Comparison of ENCODE assay signal across 21 cellular contexts in the genomic region with DNA sequence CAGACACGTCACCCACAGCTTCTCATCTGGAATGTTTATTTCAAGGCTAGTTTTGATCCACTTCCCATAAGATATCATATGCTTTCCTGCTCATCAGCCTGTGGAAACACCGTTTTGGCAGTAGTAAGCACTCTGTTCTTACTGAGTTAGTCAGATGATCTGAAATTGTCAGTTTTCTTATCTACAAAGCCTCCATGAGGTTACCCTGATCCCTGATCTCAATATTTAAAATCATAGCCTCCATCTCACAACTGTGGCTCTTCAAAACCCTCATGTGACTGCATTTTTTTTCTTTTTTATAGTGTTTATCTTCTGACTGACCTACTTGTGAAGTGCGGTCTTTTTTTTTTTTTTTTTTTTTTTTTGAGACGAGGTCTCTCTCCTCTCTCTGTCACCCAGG. TPM values are rescaled to one million over a fixed set of nuclear protein-coding genes. Genes with fewer than 3 reads are reported as not detected.
A peak's percentile ranks its signal among the peaks of the same experiment; 100 is the strongest.
DNase-seq lines count a peak whose midpoint lies in the region; ATAC-seq and TF ChIP-seq lines count a peak whose summit lies in the region.
"Had no signal": no experiment of that assay in that cellular context is flagged by ENCODE, and none has a peak within 500 bp of the region (broad histone marks: within the 10 kb centered on the region; RNA-seq: fewer than 3 reads in every experiment).

No MANE protein-coding gene starts in this region.

- in situ Hi-C loops in transverse colon (cut with MboI; ENCODE audit: low pct_ligation_motif_present in 1 of 4, low pct_unique_long_range_greater_than_20kb in 1 of 4, low sequenced_read_pairs in 3 of 4) = loop anchor here in 1 of 4 donors (25.0 kb wide), 1 partner anchor 137 kb away; no protein-coding TSS in a partner anchor

- no peak overlapping the region for H3K27ac ChIP-seq in CD8-positive, alpha-beta T cell (ENCODE audit: low read depth, low read length)
- H3K27ac ChIP-seq in hepatocyte (peak overlapping the region; percentile 42), osteoblast (ENCODE audit: low read depth, low read length) (no peak overlapping the region), transverse colon (peak overlapping the region in 1 of 4 donors; percentile 51)
- H3K27ac ChIP-seq: A549, C4-2B had no signal

- H4K20me1 ChIP-seq in hepatocyte (ENCODE audit: insufficient read depth, poor library complexity, severe bottlenecking) = no peaks in the 10 kb centered on the region
- no peaks in the 10 kb centered on the region for H4K20me1 ChIP-seq in osteoblast (ENCODE audit: insufficient read depth, low read length)

- H3K27me3 Mint-ChIP-seq in CD8-positive, alpha-beta T cell (ENCODE audit: low read depth) = no peaks in the 10 kb centered on the region

- no peaks in the 10 kb centered on the region for H3K9me3 ChIP-seq in CD8-positive, alpha-beta T cell (ENCODE audit: low read length)
- H3K9me3 ChIP-seq in hepatocyte (ENCODE audit: low read depth) = no peaks in the 10 kb centered on the region
- H3K9me3 ChIP-seq in osteoblast (ENCODE audit: low read depth, low read length) = no peaks in the 10 kb centered on the region
- H3K9me3 ChIP-seq in transverse colon = no peaks in the 10 kb centered on the region
- H3K9me3 ChIP-seq: A549, Peyer's patch had no signal

- no peaks in the 10 kb centered on the region for H3K9me2 ChIP-seq in hepatocyte (replicated peaks; ENCODE audit: insufficient read depth)

- H3K79me2 ChIP-seq in hepatocyte = no peaks in the 10 kb centered on the region
- H3K79me2 ChIP-seq in osteoblast (ENCODE audit: insufficient read depth, low read length) = no peaks in the 10 kb centered on the region

- no peak overlapping the region for H3K4me3 Mint-ChIP-seq in CD8-positive, alpha-beta T cell

- POLR2A ChIA-PET in CD8-positive, alpha-beta T cell (lab: Charles Lee) = interaction anchor here (0.7 kb wide), 1 partner anchor 37 kb away, joined by 3 read pairs; no protein-coding TSS in a partner anchor

- peak; percentile 58 for ATAC-seq in CD8-positive, alpha-beta T cell
- ATAC-seq in GM19351 (IDR thresholded peaks at IDR 0.05; ENCODE audit: unreplicated experiment) = no peak
- ATAC-seq: A549 had no signal

- WGBS in hepatocyte (ENCODE audit: low lambda C conversion rate, missing lambda C conversion rate) = 49% methylated on average over 4 of the region's 4 CpGs
- 24 to 29% methylated on average over 3 to 4 of the region's 4 CpGs for WGBS in transverse colon (ENCODE audit: low coverage in 1 of 2), 2 donors

- DNase-seq in CD8-positive, alpha-beta T cell = no peak
- peak; percentile 75 for DNase-seq in amniotic epithelial cell (ENCODE audit: low read depth)
- DNase-seq in hepatocyte (ENCODE audit: low spot score) = no peak
- DNase-seq in osteoblast (ENCODE audit: insufficient read length, low spot score, missing footprints) = peak; percentile 75
- no peak for DNase-seq in activated T-cell treated with anti-CD3 and anti-CD28 coated beads, Interleukin-2, amount 50 U/mL, for 1 hour
- DNase-seq in transverse colon = no peak
- no peak for DNase-seq in NCI-H2196 (lab: John Stamatoyannopoulos, UW; ENCODE audit: unreplicated experiment)
- DNase-seq: Calu3, DND-41, GDM1, GOT3, KG1, NCI-H1092, NCI-H1694, NCI-H446, NCI-H748 treated with DMSO at 0.1 percent for 48 hours, Peyer's patch, Right ventricle myocardium superior had no signal

- CTCF ChIA-PET in CD8-positive, alpha-beta T cell (lab: Charles Lee) = interaction anchor here (1.1 kb wide), 1 partner anchor 231 kb away, joined by 3 read pairs; no protein-coding TSS in a partner anchor

- H3K36me3 ChIP-seq in CD8-positive, alpha-beta T cell (ENCODE audit: insufficient read depth, low read length) = no peaks in the 10 kb centered on the region
- no peaks in the 10 kb centered on the region for H3K36me3 ChIP-seq in hepatocyte (replicated peaks; ENCODE audit: insufficient read depth, low read depth)
- peaks cover 6% of the 10 kb centered on the region for H3K36me3 ChIP-seq in osteoblast (ENCODE audit: insufficient read depth, low read length)
- H3K36me3 ChIP-seq in transverse colon = no peaks in the 10 kb centered on the region
- H3K36me3 ChIP-seq: Peyer's patch had no signal

- H3K9me3 Mint-ChIP-seq in CD8-positive, alpha-beta T cell = no peaks in the 10 kb centered on the region

- TF ChIP-seq CTCF in CD8-positive, alpha-beta T cell (IDR thresholded peaks at IDR 0.05) = no peak
- TF ChIP-seq CTCF in hepatocyte (IDR thresholded peaks at IDR 0.05; ENCODE audit: poor library complexity) = no peak
- no peak for TF ChIP-seq CTCF in osteoblast (IDR thresholded peaks at IDR 0.05; ENCODE audit: extremely low read depth, low read depth, low read length)
- no peak for TF ChIP-seq CTCF in transverse colon (IDR thresholded peaks at IDR 0.05)

- no peak overlapping the region for H3K4me2 ChIP-seq in hepatocyte
- no peak overlapping the region for H3K4me2 ChIP-seq in osteoblast (ENCODE audit: insufficient read depth, low read length)
- H3K4me2 ChIP-seq: A549 had no signal

- intact Hi-C loops in CD8-positive, alpha-beta T cell (cut with DNase I, micrococcal nuclease) = no loop called here
- intact Hi-C loops in transverse colon (cut with DNase I; ENCODE audit: low total_unique reads) = no loop called here

- no peaks in the 10 kb centered on the region for H3K27me3 ChIP-seq in CD8-positive, alpha-beta T cell (ENCODE audit: insufficient read depth, low read length)
- H3K27me3 ChIP-seq in hepatocyte (no peaks in the 10 kb centered on the region), osteoblast (ENCODE audit: insufficient read depth, low read length) (no peaks in the 10 kb centered on the region), transverse colon (no peaks in the 10 kb centered on the region)
- H3K27me3 ChIP-seq: Peyer's patch had no signal

- H3K27ac Mint-ChIP-seq in CD8-positive, alpha-beta T cell = peak overlapping the region; percentile 1

- no peaks in the 10 kb centered on the region for H3K4me1 ChIP-seq in CD8-positive, alpha-beta T cell (ENCODE audit: insufficient read depth, low read length)
- H3K4me1 ChIP-seq in hepatocyte (ENCODE audit: insufficient read depth) = no peaks in the 10 kb centered on the region
- H3K4me1 ChIP-seq in osteoblast (ENCODE audit: insufficient read depth, low read length) = peaks cover 6% of the 10 kb centered on the region
- peaks cover 0 to 7% (median 1%) of the 10 kb centered on the region in 4 donors for H3K4me1 ChIP-seq in transverse colon
- H3K4me1 ChIP-seq: A549, Peyer's patch had no signal

- H2AFZ ChIP-seq in hepatocyte = no peak overlapping the region
- no peak overlapping the region for H2AFZ ChIP-seq in osteoblast (ENCODE audit: low read length)

- TF ChIP-seq POLR2A in transverse colon (IDR thresholded peaks at IDR 0.05) = no peak

- no peaks in the 10 kb centered on the region for H3K36me3 Mint-ChIP-seq in CD8-positive, alpha-beta T cell

- no peak for TF ChIP-seq EP300 in transverse colon (IDR thresholded peaks at IDR 0.05; ENCODE audit: low read depth)

- H3K4me3 ChIP-seq in CD8-positive, alpha-beta T cell (ENCODE audit: low read depth, low read length) = no peak overlapping the region
- H3K4me3 ChIP-seq in hepatocyte (no peak overlapping the region), osteoblast (ENCODE audit: insufficient read depth, low read length) (no peak overlapping the region), transverse colon (no peak overlapping the region)
- H3K4me3 ChIP-seq: A549, Peyer's patch had no signal

- H3K4me1 Mint-ChIP-seq in CD8-positive, alpha-beta T cell (ENCODE audit: low read depth) = peaks cover 7% of the 10 kb centered on the region

RNA-seq across cellular contexts. Expression of a gene that starts 22.7 kb away (rescaled TPM):
- under 1 TPM; 0.43 to 0.47 TPM for total RNA-seq in CD8-positive, alpha-beta T cell
- total RNA-seq in hepatocyte (3.5 and 4.1 TPM in 2 replicates), osteoblast (30.6 and 31.8 TPM in 2 replicates), transverse colon (10 to 100 TPM in 1 of 4 donors, 1 to 10 TPM in 1, not detected in 2; 4.3 to 19.4 TPM)
- polyA plus RNA-seq in hepatocyte = 2.4 and 3.7 TPM in 2 replicates

RNA-seq across cellular contexts. Expression of a gene that starts 44.0 kb away (rescaled TPM):
- total RNA-seq in CD8-positive, alpha-beta T cell = 10 to 100 TPM; 14.8 to 17.1 TPM
- 52.2 and 54.0 TPM in 2 replicates for total RNA-seq in hepatocyte
- polyA plus RNA-seq in hepatocyte = 51.8 and 64.2 TPM in 2 replicates
- total RNA-seq in osteoblast = 22.7 and 31.8 TPM in 2 replicates
- 10 to 100 TPM in 3 of 4 donors, 1 to 10 TPM in 1; 6.4 to 46.6 (median 28.0) TPM for total RNA-seq in transverse colon

RNA-seq across cellular contexts. Expression of a gene that starts 52.5 kb away (rescaled TPM):
- 1 to 10 TPM; 3.5 to 6.2 TPM for total RNA-seq in CD8-positive, alpha-beta T cell
- total RNA-seq in hepatocyte (0.13 and 0.84 TPM in 2 replicates), osteoblast (under 0.01 TPM in 2 replicates), transverse colon (1 to 10 TPM in 3 of 4 donors, not detected in 1; 2.7 to 7.5 (median 3.4) TPM)
- 1.1 TPM in 1 of 2 replicates, not detected in the other for polyA plus RNA-seq in hepatocyte

Comparison
In these comparisons a context has a peak if more than half of its experiments do, and no peak if none do; other contexts are left out.
1. DNase-seq: peak in amniotic epithelial cell (single experiment) and osteoblast (single experiment); none in CD8-positive, alpha-beta T cell (0 of 7), hepatocyte (single experiment), activated T-cell treated with anti-CD3 and anti-CD28 coated beads, Interleukin-2, amount 50 U/mL, for 1 hour (single experiment), transverse colon (single experiment) and NCI-H2196 (single experiment).